ENCODE assay signal across 1 cellular context in the genomic region with DNA sequence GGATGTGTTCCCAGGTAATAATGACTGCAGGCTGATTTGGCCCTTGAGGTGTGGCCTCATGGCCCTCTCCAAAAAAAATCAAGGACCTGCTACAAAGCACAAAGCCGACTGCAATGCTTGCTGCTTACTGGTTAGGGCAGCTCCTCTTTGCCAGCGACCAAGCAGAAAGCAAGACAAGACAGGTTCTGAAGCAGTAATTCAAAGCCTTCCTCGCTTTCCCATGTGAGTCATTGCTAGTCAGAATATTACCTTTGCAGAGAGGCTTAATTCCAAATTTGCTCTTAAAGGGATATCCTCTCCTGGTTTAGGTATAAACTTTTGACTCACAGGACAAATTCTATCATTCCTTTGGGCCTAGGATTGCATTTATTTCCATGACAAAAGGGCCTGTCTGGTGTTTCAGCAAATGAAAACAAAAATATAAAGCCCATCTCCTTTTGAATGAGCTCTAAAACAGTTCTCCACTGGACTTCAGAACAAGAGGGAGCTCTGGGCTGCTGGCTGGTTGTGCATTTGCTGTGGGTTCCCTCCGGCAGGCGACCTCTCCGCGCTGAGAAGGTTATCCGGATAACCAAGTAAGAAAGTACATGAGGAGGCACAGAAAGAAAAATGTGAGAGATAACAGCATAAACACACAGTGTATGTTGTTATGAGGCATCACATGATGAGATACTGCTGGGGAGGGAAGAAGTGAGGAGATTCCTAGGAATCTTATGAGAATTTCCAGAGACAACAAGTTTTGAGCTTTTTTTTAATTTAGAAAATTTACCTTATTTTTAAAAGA.
TF ChIP-seq lines count a peak whose summit lies in the region.

No MANE protein-coding gene starts in this region.

TF ChIP-seq in H1, 55 proteins besides CTCF, POLR2A, EP300 and RAD21 (continued from another document):
- no peak for TF ChIP-seq TEAD4 (IDR thresholded peaks at IDR 0.05; ENCODE audit: low read depth, low read length)
